In genomic region chr10:90227259-90227658, GRCh38 we compare ENCODE assay signal across 14 cellular contexts.
A peak's percentile ranks its signal among the peaks of the same experiment; 100 is the strongest.
DNase-seq lines count a peak whose midpoint lies in the region; ATAC-seq, FAIRE-seq and TF ChIP-seq lines count a peak whose summit lies in the region.
"Had no signal": no experiment of that assay in that cellular context is flagged by ENCODE, and none has a peak within 500 bp of the region (broad histone marks: within the 10 kb centered on the region; RNA-seq: fewer than 3 reads in every experiment).

No MANE protein-coding gene starts in this region.

- dilution Hi-C loops in endothelial cell of umbilical vein (cut with MboI; ENCODE audit: extremely low pct_ligation_motif_present, low sequenced_read_pairs) = no loop called here

- peaks cover 35% of the 10 kb centered on the region for H3K27me3 Mint-ChIP-seq in activated CD4-positive, alpha-beta T cell treated with anti-CD3 and anti-CD28 coated beads for 36 hours
- H3K27me3 Mint-ChIP-seq in H9 (ENCODE audit: low read depth) (no peaks in the 10 kb centered on the region; the same call in 1 of the 2 replicates), nephron progenitor cell (ENCODE audit: low read depth, poor library complexity) (peaks cover 4% of the 10 kb centered on the region)

- no peak for TF ChIP-seq POLR2A in endothelial cell of umbilical vein (IDR thresholded peaks at IDR 0.05; ENCODE audit: low read depth, low read length)

- no peak overlapping the region for H2BK20ac ChIP-seq in H9 (ENCODE audit: low read depth, low read length, poor library complexity, severe bottlenecking)

- H3K4me2 ChIP-seq in endothelial cell of umbilical vein (ENCODE audit: insufficient read depth, low read length) = no peak overlapping the region
- no peak overlapping the region for H3K4me2 ChIP-seq in H9 (ENCODE audit: insufficient read depth, insufficient read length, low read length)
- H3K4me2 ChIP-seq: A549 had no signal

- no peak overlapping the region for H2BK120ac ChIP-seq in H9 (ENCODE audit: low read depth, low read length, poor library complexity, severe bottlenecking)

- H3K36me3 Mint-ChIP-seq in activated CD4-positive, alpha-beta T cell treated with anti-CD3 and anti-CD28 coated beads for 36 hours (ENCODE audit: low read depth) = peaks cover 2% of the 10 kb centered on the region
- peaks cover 0 to 4% (median 0%) of the 10 kb centered on the region in 3 experiments; a peak in 1 of 7 replicates for H3K36me3 Mint-ChIP-seq in H9 (ENCODE audit: insufficient read depth in 1 of 3, low read depth in 3 of 3)
- H3K36me3 Mint-ChIP-seq in nephron progenitor cell (ENCODE audit: low read depth) = peaks cover 9% of the 10 kb centered on the region
- H3K36me3 Mint-ChIP-seq: type B pancreatic cell had no signal

- no peak overlapping the region for H2BK12ac ChIP-seq in H9 (ENCODE audit: insufficient read length, low read depth, low read length)

- ATAC-seq in activated CD4-positive, alpha-beta T cell treated with anti-CD3 and anti-CD28 coated beads for 36 hours = peak; percentile 94
- ATAC-seq in GM18502 (IDR thresholded peaks at IDR 0.05; ENCODE audit: poor library complexity, unreplicated experiment) = no peak
- ATAC-seq: A549, gastrocnemius medialis had no signal

- H3K9me1 ChIP-seq in endothelial cell of umbilical vein (replicated peaks; ENCODE audit: control insufficient read depth, extremely low read depth, insufficient read depth, low read length) = no peaks in the 10 kb centered on the region

- H3K27ac ChIP-seq in RWPE1 = no peak overlapping the region
- H3K27ac ChIP-seq in endothelial cell of umbilical vein (ENCODE audit: insufficient read depth, low read depth, low read length) = peak overlapping the region; percentile 66
- no peak overlapping the region for H3K27ac ChIP-seq in H9 (ENCODE audit: insufficient read length, low read depth, low read length)
- H3K27ac ChIP-seq: A549, ascending aorta, gastrocnemius medialis, skin epidermis had no signal

- CTCF ChIA-PET in activated CD4-positive, alpha-beta T cell treated with anti-CD3 and anti-CD28 coated beads for 36 hours (lab: Charles Lee) = interaction anchor here (0.6 kb wide), 1 partner anchor 1086 kb away, joined by 3 read pairs; no protein-coding TSS in a partner anchor
- CTCF ChIA-PET in RWPE1 (lab: Yijun Ruan, JAX) (interaction anchor here (0.6 to 1.2 kb wide), 4 partner anchors 10 to 402 kb away, joined by 3 read pairs; no protein-coding TSS in a partner anchor), endothelial cell of umbilical vein (lab: Charles Lee) (interaction anchor here (0.7 to 2.3 kb wide), 5 partner anchors 19 to 560 kb away, joined by 3 to 5 read pairs (median 4); no protein-coding TSS in a partner anchor)

- TF ChIP-seq CTCF in RWPE1 (conservative IDR thresholded peaks at IDR 0.05; ENCODE audit: low read depth) = no peak
- TF ChIP-seq CTCF in endothelial cell of umbilical vein (IDR thresholded peaks at IDR 0.05; ENCODE audit: extremely low read depth in 1 of 2, insufficient read depth in 1 of 2, low read depth in 1 of 2, low read length in 2 of 2) = no peak
- no peak for TF ChIP-seq CTCF in H9 (conservative IDR thresholded peaks at IDR 0.05)
- no peak for TF ChIP-seq CTCF in nephron progenitor cell (IDR thresholded peaks at IDR 0.05)

- no peak overlapping the region for H3K18ac ChIP-seq in H9 (ENCODE audit: insufficient read length, low read depth, low read length)

- peak; percentile 79 for DNase-seq in activated CD4-positive, alpha-beta T cell treated with anti-CD3 and anti-CD28 coated beads for 36 hours
- no peak for DNase-seq in activated CD4-positive, alpha-beta T cell treated with anti-CD3 and anti-CD28 coated beads, Interleukin-2, amount 50 U/mL, for 1 hour
- DNase-seq in RWPE1 (ENCODE audit: low spot score) (peak; percentile 93), endothelial cell of umbilical vein (ENCODE audit: low read depth, low spot score) (peak; percentile 88), H9 (no peak), nephron progenitor cell (no peak)
- peak; percentile 1 to 21 (median 11) for DNase-seq in stimulated activated CD4-positive, alpha-beta T cell treated with anti-CD3 and anti-CD28 coated beads, TNF-alpha, amount 100 ng/mL, for 24 hours (ENCODE audit: low read depth in 3 of 3)
- DNase-seq: gastrocnemius medialis, T-helper 9 cell had no signal

- POLR2A ChIA-PET in activated CD4-positive, alpha-beta T cell treated with anti-CD3 and anti-CD28 coated beads for 36 hours (lab: Charles Lee) = interaction anchor here (0.7 kb wide), 1 partner anchor 1024 kb away, joined by 5 read pairs; no protein-coding TSS in a partner anchor
- POLR2A ChIA-PET in RWPE1 (lab: Yijun Ruan, JAX; ENCODE audit: low non-redundant PET) = no interaction called here
- POLR2A ChIA-PET in endothelial cell of umbilical vein (lab: Charles Lee) = no interaction called here

- H3K36me3 ChIP-seq in endothelial cell of umbilical vein (ENCODE audit: control insufficient read depth in 2 of 2, extremely low read depth in 1 of 2, insufficient read depth in 2 of 2, low read length in 2 of 2) = no peaks in the 10 kb centered on the region
- H3K36me3 ChIP-seq: ascending aorta, gastrocnemius medialis had no signal

- no peak overlapping the region for H2BK5ac ChIP-seq in H9 (ENCODE audit: insufficient read length, low read length)

- H3K27ac Mint-ChIP-seq in activated CD4-positive, alpha-beta T cell treated with anti-CD3 and anti-CD28 coated beads for 36 hours = no peak overlapping the region
- H3K27ac Mint-ChIP-seq in H9 (no peak overlapping the region), nephron progenitor cell (no peak overlapping the region)
- H3K27ac Mint-ChIP-seq: type B pancreatic cell had no signal

- H4K8ac ChIP-seq in H9 (replicated peaks; ENCODE audit: insufficient read length, low read depth, low read length) = no peak overlapping the region

- H3K4me1 ChIP-seq in endothelial cell of umbilical vein (ENCODE audit: control insufficient read depth, extremely low read depth, insufficient read depth, low read length) = peaks cover 26% of the 10 kb centered on the region
- H3K4me1 ChIP-seq in H9 (ENCODE audit: insufficient read depth, low read length) = no peaks in the 10 kb centered on the region
- H3K4me1 ChIP-seq: A549, ascending aorta, gastrocnemius medialis had no signal

- H3K9me3 Mint-ChIP-seq in activated CD4-positive, alpha-beta T cell treated with anti-CD3 and anti-CD28 coated beads for 36 hours (ENCODE audit: low read depth) = peaks cover 17% of the 10 kb centered on the region
- peaks cover 2 to 3% of the 10 kb centered on the region in 2 experiments; a peak in 1 of 5 replicates for H3K9me3 Mint-ChIP-seq in H9
- H3K9me3 Mint-ChIP-seq in nephron progenitor cell = peaks cover 24% of the 10 kb centered on the region
- H3K9me3 Mint-ChIP-seq: type B pancreatic cell had no signal

- H2AK5ac ChIP-seq in H9 (ENCODE audit: insufficient read length, low read length) = no peak overlapping the region

- no TSS peak for BruUV-seq in endothelial cell of umbilical vein (replicated peaks; lab: Mats Ljungman, UMichigan)

- no peak overlapping the region for H3K4ac ChIP-seq in H9 (ENCODE audit: low read depth, low read length)

- H4K20me1 ChIP-seq in endothelial cell of umbilical vein (replicated peaks; ENCODE audit: control insufficient read depth, extremely low read depth, insufficient read depth, low read length) (no peaks in the 10 kb centered on the region), H9 (ENCODE audit: control insufficient read depth, insufficient read depth, insufficient read length) (no peaks in the 10 kb centered on the region)

- no peaks in the 10 kb centered on the region for H3K27me3 ChIP-seq in endothelial cell of umbilical vein (ENCODE audit: control insufficient read depth in 2 of 2, insufficient read depth in 2 of 2, low read length in 2 of 2)
- no peaks in the 10 kb centered on the region for H3K27me3 ChIP-seq in H9 (ENCODE audit: insufficient read depth, low read length)
- H3K27me3 ChIP-seq: ascending aorta, gastrocnemius medialis had no signal

- H3K56ac ChIP-seq in H9 (ENCODE audit: insufficient read length, low read depth, low read length) = no peak overlapping the region

- no peak overlapping the region for H2AFZ ChIP-seq in endothelial cell of umbilical vein (ENCODE audit: low read depth, low read length)
- H2AFZ ChIP-seq in H9 (ENCODE audit: low read length) = no peak overlapping the region

- FAIRE-seq in endothelial cell of umbilical vein (lab: Jason Lieb, UNC) = no peak
- FAIRE-seq: A549 had no signal

- H3K9ac ChIP-seq in endothelial cell of umbilical vein (replicated peaks; ENCODE audit: extremely low read depth, insufficient read depth, low read length) = no peak overlapping the region
- H3K9ac ChIP-seq in H9 (ENCODE audit: extremely low read depth, insufficient read length, low read length) = no peak overlapping the region

- whole genome bisulfite sequencing in H9 (ENCODE audit: extremely low coverage, insufficient read length, low lambda C conversion rate) = no CpG with 5 or more reads among the region's 2 CpGs

- H3K4me3 Mint-ChIP-seq in activated CD4-positive, alpha-beta T cell treated with anti-CD3 and anti-CD28 coated beads for 36 hours = no peak overlapping the region
- H3K4me3 Mint-ChIP-seq in H9 (no peak overlapping the region), nephron progenitor cell (no peak overlapping the region)
- H3K4me3 Mint-ChIP-seq: type B pancreatic cell had no signal

- no peak overlapping the region for H3K14ac ChIP-seq in H9 (ENCODE audit: insufficient read depth, low read length)

- H4K5ac ChIP-seq in H9 (ENCODE audit: insufficient read length, low read depth, low read length) = no peak overlapping the region

- intact Hi-C loops in activated CD4-positive, alpha-beta T cell treated with anti-CD3 and anti-CD28 coated beads for 36 hours (cut with DNase I, micrococcal nuclease) = loop anchor here (1.0 to 10.0 kb wide), 8 partner anchors 88 to 812 kb away; partner anchors contain the start of gene IFIT5 (in 1 of the 2)
- intact Hi-C loops in endothelial cell of umbilical vein (cut with micrococcal nuclease) = loop anchor here (1.0 kb wide), 3 partner anchors 28 to 192 kb away; no protein-coding TSS in a partner anchor

- H3K4me1 Mint-ChIP-seq in activated CD4-positive, alpha-beta T cell treated with anti-CD3 and anti-CD28 coated beads for 36 hours = peaks cover 20% of the 10 kb centered on the region
- H3K4me1 Mint-ChIP-seq in H9 = no peaks in the 10 kb centered on the region
- no peaks in the 10 kb centered on the region for H3K4me1 Mint-ChIP-seq in nephron progenitor cell

- H3K4me3 ChIP-seq in endothelial cell of umbilical vein (replicated peaks in 1 of 3; ENCODE audit: insufficient read depth in 1 of 3, low read depth in 1 of 3, low read length in 3 of 3) = no peak overlapping the region
- H3K4me3 ChIP-seq: A549, ascending aorta, gastrocnemius medialis, skin epidermis had no signal

- H4K91ac ChIP-seq in H9 (ENCODE audit: insufficient read length, low read depth, low read length) = no peak overlapping the region

- H3K79me1 ChIP-seq in H9 (ENCODE audit: insufficient read depth, low read depth, low read length, poor library complexity, severe bottlenecking) = no peaks in the 10 kb centered on the region

- H2BK15ac ChIP-seq in H9 (ENCODE audit: low read depth, low read length) = no peak overlapping the region

- no peaks in the 10 kb centered on the region for H3K79me2 ChIP-seq in endothelial cell of umbilical vein (ENCODE audit: control insufficient read depth, insufficient read depth, low read length)
- no peaks in the 10 kb centered on the region for H3K79me2 ChIP-seq in H9 (ENCODE audit: insufficient read depth, low read length)

- H3K23me2 ChIP-seq in H9 (ENCODE audit: insufficient read length, low read depth, low read length, poor library complexity, severe bottlenecking) = no peaks in the 10 kb centered on the region

- H3K9me3 ChIP-seq in endothelial cell of umbilical vein (replicated peaks; ENCODE audit: control insufficient read depth, insufficient read depth, low read length) (no peaks in the 10 kb centered on the region), H9 (ENCODE audit: control insufficient read depth, low read depth, low read length) (no peaks in the 10 kb centered on the region)
- H3K9me3 ChIP-seq: A549, ascending aorta, gastrocnemius medialis had no signal

- no peak overlapping the region for H3K23ac ChIP-seq in H9 (ENCODE audit: insufficient read length, low read depth, low read length)

- no peak overlapping the region for H3T11ph ChIP-seq in H9 (ENCODE audit: low read length)

Comparison
In these comparisons a context has a peak if more than half of its experiments do, and no peak if none do; other contexts are left out.
1. DNase-seq: peak in activated CD4-positive, alpha-beta T cell treated with anti-CD3 and anti-CD28 coated beads for 36 hours (single experiment), RWPE1 (single experiment), endothelial cell of umbilical vein (single experiment) and stimulated activated CD4-positive, alpha-beta T cell treated with anti-CD3 and anti-CD28 coated beads, TNF-alpha, amount 100 ng/mL, for 24 hours (3 of 3); none in activated CD4-positive, alpha-beta T cell treated with anti-CD3 and anti-CD28 coated beads, Interleukin-2, amount 50 U/mL, for 1 hour (single experiment), H9 (single experiment) and nephron progenitor cell (single experiment).